8 cellular contexts compared by ENCODE assay signal in genomic region chr6:18265099-18265372, GRCh38. TPM values are rescaled to one million over a fixed set of nuclear protein-coding genes. Genes with fewer than 3 reads are reported as not detected.
DNase-seq lines count a peak whose midpoint lies in the region; ATAC-seq and TF ChIP-seq lines count a peak whose summit lies in the region.

No MANE protein-coding gene starts in this region.

- TF ChIP-seq CTCF in GM13976 (IDR thresholded peaks at IDR 0.05; ENCODE audit: borderline replicate concordance, control extremely low read depth, extremely low read depth, insufficient read depth, missing control alignments): no peak
- no peak for TF ChIP-seq CTCF in Panc1 (IDR thresholded peaks at IDR 0.05)
- TF ChIP-seq CTCF in esophagus squamous epithelium (IDR thresholded peaks at IDR 0.05): no peak
- TF ChIP-seq CTCF in retinal pigment epithelial cell (conservative IDR thresholded peaks at IDR 0.05; ENCODE audit: low read depth, low read length): no peak

- H3K4me3 ChIP-seq in Panc1 (ENCODE audit: low read depth in 2 of 2, low read length in 2 of 2) (peak overlapping the region; percentile 64 to 93), esophagus squamous epithelium (peak overlapping the region; percentile 71 to 97 (median 80)), retinal pigment epithelial cell (ENCODE audit: low read length) (peak overlapping the region; percentile 61)

- in situ Hi-C loops in GM13976 (cut with MboI; ENCODE audit: low sequenced_read_pairs, unreplicated experiment) (no loop called here), Panc1 (cut with HindIII; ENCODE audit: low pct_unique_long_range_greater_than_20kb, low sequenced_read_pairs) (no loop called here)

- CTCF ChIA-PET in Panc1 (lab: Charles Lee): no interaction called here

- peaks cover 5% of the 10 kb centered on the region; the same call in 1 of the 2 replicates for H3K9me3 ChIP-seq in Panc1 (ENCODE audit: control insufficient read depth, insufficient read depth, low read depth, low read length)
- H3K9me3 ChIP-seq in esophagus squamous epithelium: no peaks in the 10 kb centered on the region

- intact Hi-C loops in Panc1 (cut with micrococcal nuclease; ENCODE audit: unreplicated experiment): no loop called here
- intact Hi-C loops in esophagus squamous epithelium (cut with DNase I): no loop called here

- BruUV-seq in Panc1 (replicated peaks; lab: Mats Ljungman, UMichigan): TSS peak; percentile 82

- peak overlapping the region; percentile 94 for H3K27ac ChIP-seq in Panc1 (ENCODE audit: low read length)
- peak overlapping the region; percentile 94 to 99 (median 98) for H3K27ac ChIP-seq in esophagus squamous epithelium

- no peaks in the 10 kb centered on the region for H3K27me3 ChIP-seq in Panc1 (ENCODE audit: control insufficient read depth, insufficient read depth, low read length)
- H3K27me3 ChIP-seq in esophagus squamous epithelium: no peaks in the 10 kb centered on the region

- H3K4me1 ChIP-seq in Panc1 (ENCODE audit: control insufficient read depth, insufficient read depth, low read length) (peaks cover 15% of the 10 kb centered on the region), esophagus squamous epithelium (peaks cover 7 to 42% (median 27%) of the 10 kb centered on the region in 3 donors)

- TF ChIP-seq POLR2A in esophagus squamous epithelium (IDR thresholded peaks at IDR 0.05): no peak

- no peak for ATAC-seq in Panc1

- peak; percentile 22 for DNase-seq in GM13976 (ENCODE audit: low spot score)
- DNase-seq in Panc1 (ENCODE audit: low read depth, low spot score): no peak
- no peak for DNase-seq in esophagus squamous epithelium (lab: John Stamatoyannopoulos, UW)
- DNase-seq in retinal pigment epithelial cell (ENCODE audit: low read depth): no peak
- no peak for DNase-seq in amygdala (lab: John Stamatoyannopoulos, UW)
- no peak for DNase-seq in NCI-H187 (lab: John Stamatoyannopoulos, UW)
- DNase-seq in NAMALWA (ENCODE audit: low spot score): no peak
- no peak for DNase-seq in NCI-H1417 treated with DMSO at 0.1 percent for 48 hours (lab: John Stamatoyannopoulos, UW)

- peaks cover 3% of the 10 kb centered on the region; the same call in 1 of the 2 replicates for H3K36me3 ChIP-seq in Panc1 (ENCODE audit: control insufficient read depth, insufficient read depth, low read length)
- H3K36me3 ChIP-seq in esophagus squamous epithelium: no peaks in the 10 kb centered on the region

- 3 to 7% methylated on average over 2 of the region's 2 CpGs for WGBS in esophagus squamous epithelium, 2 donors

- POLR2A ChIA-PET in Panc1 (lab: Charles Lee): interaction anchor here (0.6 kb wide), 1 partner anchor 17 kb away, joined by 4 read pairs; no protein-coding TSS in a partner anchor

RNA-seq across cellular contexts. Expression of gene DEK, which starts 0.7 kb away (rescaled TPM):
- total RNA-seq in Panc1 (2021; ENCODE audit: unreplicated experiment) (177 TPM), esophagus squamous epithelium (100 to 1,000 TPM in 1 of 4 donors, 10 to 100 TPM in 3; 69.5 to 106 (median 93.0) TPM)
- 93.0 TPM for polyA plus RNA-seq in Panc1 (2012; ENCODE audit: insufficient read length)
